In the genomic region with DNA sequence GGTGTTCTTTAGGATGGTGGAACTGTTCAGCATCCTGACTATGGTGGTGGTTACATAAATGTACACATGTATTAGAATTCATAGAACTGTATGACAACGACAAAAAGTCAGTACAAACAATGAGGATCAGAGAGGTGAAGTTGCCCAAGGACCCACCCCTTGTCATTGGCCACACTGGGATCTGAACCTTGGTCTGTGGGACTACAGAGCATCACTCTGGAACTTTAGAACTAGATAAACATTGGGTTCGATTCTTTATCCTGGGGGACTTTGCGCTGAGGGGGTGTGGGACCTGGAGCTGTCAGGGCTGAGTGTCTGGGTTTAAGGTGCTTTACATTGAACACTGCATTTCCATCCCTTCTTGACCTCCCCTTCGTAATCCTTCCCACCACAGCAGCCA, we compare ENCODE assay signal across 10 cellular contexts. TPM values are rescaled to one million over a fixed set of nuclear protein-coding genes. Genes with fewer than 3 reads are reported as not detected.
"Had no signal": no experiment of that assay in that cellular context is flagged by ENCODE, and none has a peak within 500 bp of the region (broad histone marks: within the 10 kb centered on the region; RNA-seq: fewer than 3 reads in every experiment).

No MANE protein-coding gene starts in this region.

- H3K4me2 ChIP-seq: GM23338, KMS-11 had no signal

- H3K27ac ChIP-seq: HL-60, KMS-11 had no signal

- DNase-seq: H9, HCEC 1CT, KBM-7 had no signal

- FAIRE-seq: H1, H54 had no signal

- H3K27ac Mint-ChIP-seq: GM23338, H9, IgD-negative memory B cell had no signal

- H2AFZ ChIP-seq: GM23338 had no signal

- ATAC-seq: GM23338 had no signal

- H3K9ac ChIP-seq: KMS-11 had no signal

- H3K4me3 ChIP-seq: GM23338 had no signal

- H3K27me3 Mint-ChIP-seq: IgD-negative memory B cell had no signal

- H3K4me3 Mint-ChIP-seq: GM23338, H9, IgD-negative memory B cell had no signal

- H3K4me1 Mint-ChIP-seq: IgD-negative memory B cell had no signal

RNA-seq across cellular contexts. Expression of gene ACCSL, which starts 34.9 kb away (rescaled TPM):
- total RNA-seq: GM23338, H1, H9, HT1080 had no signal
- polyA plus RNA-seq: GM23338, H1 had no signal
